In genomic region chr3:134850761-134851160, GRCh38 we compare ENCODE assay signal across 36 cellular contexts. TPM values are rescaled to one million over a fixed set of nuclear protein-coding genes. Genes with fewer than 3 reads are reported as not detected.
"Had no signal": no experiment of that assay in that cellular context is flagged by ENCODE, and none has a peak within 500 bp of the region (broad histone marks: within the 10 kb centered on the region; RNA-seq: fewer than 3 reads in every experiment).

No MANE protein-coding gene starts in this region.

- H3K4me2 ChIP-seq: smooth muscle cell had no signal

- H3K27me3 ChIP-seq: ascending aorta, cardiac muscle cell, gastroesophageal sphincter, pancreas, tibial artery, upper lobe of right lung had no signal

- H3K4me1 ChIP-seq: ascending aorta, pancreas, prostate gland, stomach, upper lobe of right lung had no signal

- H3K36me3 Mint-ChIP-seq: activated CD4-positive, alpha-beta memory T cell treated with anti-CD3 and anti-CD28 coated beads for 36 hours; activated naive CD4-positive, alpha-beta T cell treated with anti-CD3 and anti-CD28 coated beads, Interleukin-2, amount 10 ng/mL, durations not matched to agents 7 days and 5 days; brain; immature natural killer cell; mesothelial cell of epicardium; naive B cell; stimulated activated naive B cell treated with anti-CD40 and anti-IgM and Interleukin-4, amounts not matched to agents 10 μg/mL and 1 μg/mL and 100 μg/mL, for 72 hours had no signal

- H3K4me3 Mint-ChIP-seq: activated CD4-positive, alpha-beta memory T cell treated with anti-CD3 and anti-CD28 coated beads for 36 hours; activated CD4-positive, alpha-beta T cell treated with anti-CD3 and anti-CD28 coated beads, Interleukin-2, amount 10 ng/mL, durations not matched to agents 24 days and 14 days; activated naive CD4-positive, alpha-beta T cell treated with anti-CD3 and anti-CD28 coated beads, Interleukin-2, amount 10 ng/mL, durations not matched to agents 7 days and 5 days; activated naive CD8-positive, alpha-beta T cell treated with anti-CD3 and anti-CD28 coated beads, Interleukin-2, amount 10 ng/mL, durations not matched to agents 7 days and 5 days; activated T-cell treated with anti-CD3 and anti-CD28 coated beads, Interleukin-2, amount 50 U/mL, for 24 hours; brain; immature natural killer cell; mesothelial cell of epicardium; stimulated activated naive B cell treated with anti-CD40 and anti-IgM and Interleukin-4, amounts not matched to agents 10 μg/mL and 1 μg/mL and 100 μg/mL, for 72 hours; T-helper 1 cell treated with Interleukin-12 subunit alpha and Interleukin-12 subunit beta and Interleukin-4 antibody, amounts not matched to agents 30 μg/mL and 1 μg/mL, for 36 hours had no signal

- H3K36me3 ChIP-seq: ascending aorta, cardiac muscle cell, gastroesophageal sphincter, pancreas, prostate gland, stomach, tibial artery, upper lobe of right lung, WERI-Rb-1 had no signal

- ATAC-seq: gastroesophageal sphincter; pancreas; stimulated activated naive B cell treated with anti-CD40 and anti-IgM and Interleukin-4, amounts not matched to agents 10 μg/mL and 1 μg/mL and 100 μg/mL, for 72 hours; upper lobe of right lung had no signal

- H3K27ac ChIP-seq: ascending aorta, cardiac muscle cell, gastroesophageal sphincter, pancreas, prostate gland, stomach, tibial artery, upper lobe of right lung, WERI-Rb-1 had no signal

- H3K9me3 ChIP-seq: ascending aorta, gastroesophageal sphincter, pancreas, prostate gland, stomach, tibial artery, upper lobe of right lung had no signal

- H3K4me3 ChIP-seq: ascending aorta, cardiac muscle cell, gastroesophageal sphincter, pancreas, prostate gland, smooth muscle cell, stomach, tibial artery, upper lobe of right lung had no signal

- DNase-seq: activated CD4-positive, alpha-beta memory T cell treated with anti-CD3 and anti-CD28 coated beads for 36 hours; activated CD4-positive, alpha-beta T cell treated with anti-CD3 and anti-CD28 coated beads, Interleukin-2, amount 10 ng/mL, durations not matched to agents 24 days and 14 days; activated CD4-positive, CD25-positive, alpha-beta regulatory T cell treated with anti-CD3 and anti-CD28 coated beads, Interleukin-2, amount 50 U/mL, for 72 hours; activated CD8-positive, alpha-beta memory T cell treated with anti-CD3 and anti-CD28 coated beads, Interleukin-2, amount 50 U/mL, for 4 hours; activated gamma-delta T cell; activated naive CD4-positive, alpha-beta T cell treated with anti-CD3 and anti-CD28 coated beads, Interleukin-2, amount 10 ng/mL, durations not matched to agents 7 days and 5 days; activated naive CD8-positive, alpha-beta T cell treated with anti-CD3 and anti-CD28 coated beads, Interleukin-2, amount 10 ng/mL, durations not matched to agents 7 days and 5 days; activated T-cell treated with anti-CD3 and anti-CD28 coated beads, Interleukin-2, amount 50 U/mL, for 24 hours; cortex of kidney; erythroblast; hippocampal formation; immature natural killer cell; kidney; left colon; naive B cell; nucleus accumbens; pancreas; retina; stimulated activated CD4-positive, alpha-beta T cell treated with anti-CD3 and anti-CD28 coated beads, Interleukin-1b, Interleukin-23, amount 100 ng/mL, for 48 hours; stimulated activated CD4-positive, alpha-beta T cell treated with anti-CD3 and anti-CD28 coated beads, Interleukin-4, amount 100 ng/mL, for 4 hours; stimulated activated CD8-positive, alpha-beta memory T cell treated with anti-CD3 and anti-CD28 coated beads, Interleukin-4, amount 100 ng/mL, for 48 hours; stimulated activated naive B cell treated with anti-CD40 and anti-IgM and Interleukin-4, amounts not matched to agents 10 μg/mL and 1 μg/mL and 100 μg/mL, for 72 hours; stomach; T-helper 9 cell; tibial artery; upper lobe of right lung; WERI-Rb-1 had no signal

- H3K27ac Mint-ChIP-seq: activated CD4-positive, alpha-beta memory T cell treated with anti-CD3 and anti-CD28 coated beads for 36 hours; activated CD4-positive, alpha-beta T cell treated with anti-CD3 and anti-CD28 coated beads, Interleukin-2, amount 10 ng/mL, durations not matched to agents 24 days and 14 days; activated naive CD4-positive, alpha-beta T cell treated with anti-CD3 and anti-CD28 coated beads, Interleukin-2, amount 10 ng/mL, durations not matched to agents 7 days and 5 days; activated naive CD8-positive, alpha-beta T cell treated with anti-CD3 and anti-CD28 coated beads, Interleukin-2, amount 10 ng/mL, durations not matched to agents 7 days and 5 days; activated T-cell treated with anti-CD3 and anti-CD28 coated beads, Interleukin-2, amount 50 U/mL, for 24 hours; mesothelial cell of epicardium; stimulated activated naive B cell treated with anti-CD40 and anti-IgM and Interleukin-4, amounts not matched to agents 10 μg/mL and 1 μg/mL and 100 μg/mL, for 72 hours; T-helper 1 cell treated with Interleukin-12 subunit alpha and Interleukin-12 subunit beta and Interleukin-4 antibody, amounts not matched to agents 30 μg/mL and 1 μg/mL, for 36 hours had no signal

- H3K9me3 Mint-ChIP-seq: activated CD4-positive, alpha-beta memory T cell treated with anti-CD3 and anti-CD28 coated beads for 36 hours; activated CD4-positive, alpha-beta T cell treated with anti-CD3 and anti-CD28 coated beads, Interleukin-2, amount 10 ng/mL, durations not matched to agents 24 days and 14 days; activated naive CD4-positive, alpha-beta T cell treated with anti-CD3 and anti-CD28 coated beads, Interleukin-2, amount 10 ng/mL, durations not matched to agents 7 days and 5 days; activated T-cell treated with anti-CD3 and anti-CD28 coated beads, Interleukin-2, amount 50 U/mL, for 24 hours; brain; mesothelial cell of epicardium; stimulated activated naive B cell treated with anti-CD40 and anti-IgM and Interleukin-4, amounts not matched to agents 10 μg/mL and 1 μg/mL and 100 μg/mL, for 72 hours; T-helper 1 cell treated with Interleukin-12 subunit alpha and Interleukin-12 subunit beta and Interleukin-4 antibody, amounts not matched to agents 30 μg/mL and 1 μg/mL, for 36 hours had no signal

- H3K27me3 Mint-ChIP-seq: activated T-cell treated with anti-CD3 and anti-CD28 coated beads, Interleukin-2, amount 50 U/mL, for 24 hours had no signal

RNA-seq across cellular contexts. Expression of gene EPHB1, which starts 55.7 kb away (rescaled TPM):
- total RNA-seq: activated CD8-positive, alpha-beta memory T cell treated with anti-CD3 and anti-CD28 coated beads for 36 hours had no signal
